17 cellular contexts compared by ENCODE assay signal in the genomic region with DNA sequence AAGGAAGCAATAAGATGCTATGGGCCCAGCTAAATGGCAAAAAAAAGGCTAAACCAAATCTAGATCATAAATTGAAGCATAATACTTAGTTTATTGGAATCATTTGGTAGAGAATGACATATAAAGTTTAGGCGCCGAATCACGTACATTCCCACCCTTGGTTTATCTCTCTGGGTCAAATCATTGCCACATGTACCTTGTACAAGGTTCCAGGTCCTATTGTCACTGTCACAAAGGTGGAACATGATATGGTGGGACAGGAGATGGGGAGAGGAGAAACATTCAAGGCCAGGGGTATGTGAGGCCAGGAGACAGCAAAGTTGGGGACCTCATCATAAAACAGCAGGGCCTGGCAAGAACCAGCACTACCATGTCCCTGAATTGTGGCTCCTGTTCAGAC.
"Had no signal": no experiment of that assay in that cellular context is flagged by ENCODE, and none has a peak within 500 bp of the region (broad histone marks: within the 10 kb centered on the region; RNA-seq: fewer than 3 reads in every experiment).

No MANE protein-coding gene starts in this region.

- H3K27me3 Mint-ChIP-seq: activated T-cell treated with anti-CD3 and anti-CD28 coated beads, Interleukin-2, amount 50 U/mL, for 24 hours; brain had no signal

- DNase-seq: activated CD4-positive, alpha-beta T cell treated with anti-CD3 and anti-CD28 coated beads, Interleukin-2, amount 50 U/mL, for 4 hours; activated CD4-positive, CD25-positive, alpha-beta regulatory T cell treated with anti-CD3 and anti-CD28 coated beads, Interleukin-2, amount 50 U/mL, for 72 hours; activated effector memory CD4-positive, alpha-beta T cell treated with anti-CD3 and anti-CD28 coated beads, Interleukin-2, amount 50 U/mL, for 16 hours; activated T-cell treated with anti-CD3 and anti-CD28 coated beads, Interleukin-2, amount 50 U/mL, for 24 hours; amniotic stem cell; cerebellar nuclear complex; dermis blood vessel endothelial cell; heart left ventricle; left lung; mesenchymal stem cell; ovary had no signal

- H3K27ac ChIP-seq: heart left ventricle, neural progenitor cell, ovary had no signal

- H3K9ac ChIP-seq: neural progenitor cell had no signal

- ATAC-seq: activated naive CD4-positive, alpha-beta T cell treated with anti-CD3 and anti-CD28 coated beads, Interleukin-2, amount 50 U/mL, for 72 hours; heart left ventricle had no signal

- H3K36me3 ChIP-seq: heart left ventricle, left lung, neural progenitor cell, ovary had no signal

- H3K27me3 ChIP-seq: heart left ventricle, left lung, neural progenitor cell, ovary had no signal

- H3K27ac Mint-ChIP-seq: activated naive CD4-positive, alpha-beta T cell treated with anti-CD3 and anti-CD28 coated beads, Interleukin-2, amount 50 U/mL, for 72 hours; activated T-cell treated with anti-CD3 and anti-CD28 coated beads, Interleukin-2, amount 50 U/mL, for 24 hours; neural progenitor cell had no signal

- H3K4me3 ChIP-seq: heart left ventricle, left lung, neural progenitor cell, ovary, skin epidermis had no signal

- H3K9me3 ChIP-seq: heart left ventricle, left lung, ovary had no signal

- H2AFZ ChIP-seq: neural progenitor cell had no signal

- H3K4me2 ChIP-seq: neural progenitor cell had no signal

- H3K4me3 Mint-ChIP-seq: activated T-cell treated with anti-CD3 and anti-CD28 coated beads, Interleukin-2, amount 50 U/mL, for 24 hours; brain; neural progenitor cell had no signal

- H3K9me3 Mint-ChIP-seq: activated naive CD4-positive, alpha-beta T cell treated with anti-CD3 and anti-CD28 coated beads, Interleukin-2, amount 50 U/mL, for 72 hours; activated T-cell treated with anti-CD3 and anti-CD28 coated beads, Interleukin-2, amount 50 U/mL, for 24 hours; brain had no signal

- FAIRE-seq: endometrium, frontal cortex had no signal
